In the genomic region with DNA sequence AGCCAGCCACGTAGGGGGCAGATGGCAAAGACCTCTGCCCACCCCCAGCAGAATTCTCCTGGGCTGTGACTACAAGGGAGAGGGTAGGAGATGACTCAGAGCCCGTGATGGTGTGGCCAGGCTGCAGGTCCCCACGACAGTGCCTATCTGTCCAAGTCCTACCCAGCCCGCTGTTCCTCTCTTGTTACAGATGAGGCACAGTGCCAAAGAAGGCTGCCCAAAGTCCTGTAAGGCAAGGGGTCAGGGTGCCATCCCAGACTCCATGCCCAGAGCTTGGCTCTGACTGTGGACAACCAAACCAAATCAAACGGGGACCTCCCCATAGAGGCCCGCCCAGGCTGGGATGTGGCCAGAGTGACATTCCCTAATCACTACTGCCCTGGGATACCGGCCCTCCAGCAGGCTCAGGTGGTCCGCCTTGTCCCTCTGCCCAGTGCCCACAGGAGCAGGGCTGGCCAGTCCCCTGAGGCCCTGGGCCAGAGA, we compare ENCODE assay signal across 8 cellular contexts. TPM values are rescaled to one million over a fixed set of nuclear protein-coding genes. Genes with fewer than 3 reads are reported as not detected.
A peak's percentile ranks its signal among the peaks of the same experiment; 100 is the strongest.
DNase-seq lines count a peak whose midpoint lies in the region; ATAC-seq, FAIRE-seq and TF ChIP-seq lines count a peak whose summit lies in the region.

No MANE protein-coding gene starts in this region.

- H3K4me1 Mint-ChIP-seq in GM23338, result peaks cover 45% of the 10 kb centered on the region
- peaks cover 4% of the 10 kb centered on the region for H3K4me1 Mint-ChIP-seq in activated naive CD8-positive, alpha-beta T cell treated with anti-CD3 and anti-CD28 coated beads, Interleukin-2, amount 50 U/mL, for 24 hours

- no peak overlapping the region for H2AFZ ChIP-seq in GM23338
- H2AFZ ChIP-seq in Karpas-422 (ENCODE audit: low read length), result no peak overlapping the region

- DNase-seq in GM23338 (ENCODE audit: low spot score) (no peak), small intestine (peak; percentile 76), Karpas-422 (no peak), NK-92 (lab: John Stamatoyannopoulos, UW; ENCODE audit: unreplicated experiment) (no peak)
- no peak for DNase-seq in activated naive CD8-positive, alpha-beta T cell treated with anti-CD3 and anti-CD28 coated beads, Interleukin-2, amount 50 U/mL, for 24 hours

- H3F3A ChIP-seq in GM23338 (replicated peaks; ENCODE audit: low read depth), result 0 out of 2 replicates have a peak, but pooled peaks cover 4% of the 10 kb centered on the region

- H3K9me2 ChIP-seq in GM23338 (ENCODE audit: insufficient read depth), result no peaks in the 10 kb centered on the region
- no peaks in the 10 kb centered on the region for H3K9me2 ChIP-seq in Karpas-422 (replicated peaks; ENCODE audit: insufficient read depth, low read length)

- H3K9me3 ChIP-seq in iPS-15b (ENCODE audit: control insufficient read depth, insufficient read depth, low read length) (no peaks in the 10 kb centered on the region), small intestine (ENCODE audit: control insufficient read depth, low read depth) (no peaks in the 10 kb centered on the region), Karpas-422 (ENCODE audit: low read length) (no peaks in the 10 kb centered on the region)

- no peak for TF ChIP-seq CTCF in GM23338 (conservative IDR thresholded peaks at IDR 0.05; ENCODE audit: low read depth in 2 of 2)

- H3K4me1 ChIP-seq in GM23338 (ENCODE audit: insufficient read depth) (peaks cover 33% of the 10 kb centered on the region), iPS-15b (ENCODE audit: control insufficient read depth, insufficient read depth, low read length) (peaks cover 6% of the 10 kb centered on the region), small intestine (ENCODE audit: control insufficient read depth in 2 of 2, insufficient read depth in 1 of 2, low read depth in 1 of 2, low read length in 1 of 2) (peaks cover 2 to 11% of the 10 kb centered on the region in 2 donors), Karpas-422 (ENCODE audit: low read length) (peaks cover 19% of the 10 kb centered on the region)

- H3K36me3 ChIP-seq in GM23338 (ENCODE audit: insufficient read depth), result no peaks in the 10 kb centered on the region
- peaks cover 11% of the 10 kb centered on the region for H3K36me3 ChIP-seq in iPS-15b (ENCODE audit: control insufficient read depth, insufficient read depth, low read length)
- H3K36me3 ChIP-seq in small intestine (ENCODE audit: control insufficient read depth in 2 of 2, insufficient read depth in 2 of 2, low read length in 2 of 2), result no peaks in the 10 kb centered on the region
- H3K36me3 ChIP-seq in Karpas-422 (ENCODE audit: insufficient read depth, low read length), result no peaks in the 10 kb centered on the region

- H3K27me3 Mint-ChIP-seq in GM23338 (ENCODE audit: insufficient read depth, low read depth, poor library complexity), result peaks cover 17% of the 10 kb centered on the region
- peaks cover 43% of the 10 kb centered on the region for H3K27me3 Mint-ChIP-seq in activated naive CD8-positive, alpha-beta T cell treated with anti-CD3 and anti-CD28 coated beads, Interleukin-2, amount 50 U/mL, for 24 hours

- peaks cover 66% of the 10 kb centered on the region for H3K79me2 ChIP-seq in GM23338 (replicated peaks; ENCODE audit: insufficient read depth)
- H3K79me2 ChIP-seq in Karpas-422 (ENCODE audit: low read length), result no peaks in the 10 kb centered on the region

- WGBS in small intestine, 3 donors, result 35 to 42% (median 40%) methylated on average over 8 of the region's 8 CpGs

- peak overlapping the region; percentile 97; the same call in 1 of the 2 replicates for H3K4me2 ChIP-seq in GM23338
- no peak overlapping the region for H3K4me2 ChIP-seq in Karpas-422 (ENCODE audit: low read depth, low read length, poor library complexity, severe bottlenecking)

- no peaks in the 10 kb centered on the region for H3K9me3 Mint-ChIP-seq in GM23338
- H3K9me3 Mint-ChIP-seq in activated naive CD8-positive, alpha-beta T cell treated with anti-CD3 and anti-CD28 coated beads, Interleukin-2, amount 50 U/mL, for 24 hours, result no peaks in the 10 kb centered on the region

- H4K20me1 ChIP-seq in GM23338 (replicated peaks; ENCODE audit: insufficient read depth) (peaks cover 33% of the 10 kb centered on the region), Karpas-422 (ENCODE audit: insufficient read depth, low read depth, low read length) (peaks cover 20% of the 10 kb centered on the region)

- H3K27ac ChIP-seq in GM23338 (ENCODE audit: low read depth) (no peak overlapping the region), small intestine (ENCODE audit: low read depth in 1 of 2, low read length in 1 of 2) (peak overlapping the region; percentile 40 to 61), Karpas-422 (ENCODE audit: low read length) (no peak overlapping the region)

- peak overlapping the region; percentile 84 for H3K4me3 Mint-ChIP-seq in GM23338
- H3K4me3 Mint-ChIP-seq in activated naive CD8-positive, alpha-beta T cell treated with anti-CD3 and anti-CD28 coated beads, Interleukin-2, amount 50 U/mL, for 24 hours, result peak overlapping the region; percentile 45

- no peak for ATAC-seq in GM23338
- peak; percentile 30 for ATAC-seq in activated naive CD8-positive, alpha-beta T cell treated with anti-CD3 and anti-CD28 coated beads, Interleukin-2, amount 50 U/mL, for 24 hours
- no peak for ATAC-seq in HG02763 (IDR thresholded peaks at IDR 0.05; ENCODE audit: unreplicated experiment)
- no peak for ATAC-seq in GM21737 (IDR thresholded peaks at IDR 0.05; ENCODE audit: unreplicated experiment)

- H3K27me3 ChIP-seq in GM23338 (ENCODE audit: insufficient read depth) (no peaks in the 10 kb centered on the region), iPS-15b (ENCODE audit: control insufficient read depth, insufficient read depth, low read length) (no peaks in the 10 kb centered on the region), small intestine (ENCODE audit: control insufficient read depth in 2 of 2, insufficient read depth in 2 of 2, low read length in 2 of 2) (no peaks in the 10 kb centered on the region), Karpas-422 (ENCODE audit: low read length) (no peaks in the 10 kb centered on the region)

- H3K36me3 Mint-ChIP-seq in GM23338 (ENCODE audit: low read depth), result peaks cover 14% of the 10 kb centered on the region; the same call in 2 of the 3 replicates
- H3K36me3 Mint-ChIP-seq in activated naive CD8-positive, alpha-beta T cell treated with anti-CD3 and anti-CD28 coated beads, Interleukin-2, amount 50 U/mL, for 24 hours (ENCODE audit: low read depth), result peaks cover 1% of the 10 kb centered on the region

- H3K27ac Mint-ChIP-seq in GM23338, result 0 out of 2 replicates have a peak overlapping the region, but pooled peaks have one; percentile 44
- no peak overlapping the region for H3K27ac Mint-ChIP-seq in activated naive CD8-positive, alpha-beta T cell treated with anti-CD3 and anti-CD28 coated beads, Interleukin-2, amount 50 U/mL, for 24 hours

- no peak for FAIRE-seq in small intestine (lab: Jason Lieb, UNC)

- H3K9ac ChIP-seq in iPS-15b (ENCODE audit: low read depth, low read length), result peak overlapping the region; percentile 24
- H3K9ac ChIP-seq in Karpas-422 (ENCODE audit: low read length), result no peak overlapping the region; the same call in 1 of the 2 replicates

- H3K4me3 ChIP-seq in GM23338, result peak overlapping the region; percentile 97; the same call in 1 of the 2 replicates
- H3K4me3 ChIP-seq in iPS-15b (ENCODE audit: low read depth, low read length), result peak overlapping the region; percentile 76
- H3K4me3 ChIP-seq in small intestine (ENCODE audit: low read depth in 1 of 2, low read length in 2 of 2), result peak overlapping the region in 1 of 2 donors; percentile 93
- no peak overlapping the region for H3K4me3 ChIP-seq in Karpas-422 (ENCODE audit: low read length)

TF ChIP-seq in GM23338, 12 proteins besides CTCF, POLR2A, EP300 and RAD21 (continues in another document):
- TF ChIP-seq NANOG (IDR thresholded peaks at IDR 0.05; ENCODE audit: borderline replicate concordance) (no peak), POLR2AphosphoS5 (IDR thresholded peaks at IDR 0.05; ENCODE audit: low read depth) (no peak), JUNB (IDR thresholded peaks at IDR 0.05; ENCODE audit: unreplicated experiment) (no peak)

RNA-seq across cellular contexts. Expression of a gene that starts 12.6 kb away (rescaled TPM):
- 121 and 140 TPM in 2 replicates for total RNA-seq in GM23338 (2014; rRNA removed; shearing (Covaris generic))
- polyA plus RNA-seq in GM23338 (2016; fragmentation: Nextera tagmentation; extraction: Ambion mirVana) (37.9 and 38.3 TPM in 2 replicates), small intestine (100 to 1,000 TPM in 1 of 3 donors, 10 to 100 TPM in 2; 61.1 to 105 (median 94.2) TPM)
- 9.2 and 20.5 TPM in 2 replicates for total RNA-seq in Karpas-422 (2014; rRNA removed; shearing (Covaris generic); ENCODE audit: low replicate concordance)

RNA-seq across cellular contexts. Expression of a gene that starts 45.2 kb away (rescaled TPM):
- not detected in 2 replicates for total RNA-seq in GM23338 (2014; rRNA removed; shearing (Covaris generic))
- polyA plus RNA-seq in GM23338 (2016; fragmentation: Nextera tagmentation; extraction: Ambion mirVana) (not detected in 2 replicates), small intestine (10 to 100 TPM in 1 of 3 donors, 1 to 10 TPM in 1, under 1 TPM in 1; 0.27 to 23.7 (median 7.0) TPM)
- total RNA-seq in Karpas-422 (2014; rRNA removed; shearing (Covaris generic); ENCODE audit: low replicate concordance), result not detected in 2 replicates

RNA-seq across cellular contexts. Expression of a gene that starts 57.0 kb away (rescaled TPM):
- total RNA-seq in GM23338 (2014; rRNA removed; shearing (Covaris generic)), result not detected in 2 replicates
- polyA plus RNA-seq in GM23338 (2016; fragmentation: Nextera tagmentation; extraction: Ambion mirVana), result not detected in 2 replicates
- polyA plus RNA-seq in small intestine, result 10 to 100 TPM in 2 of 3 donors, under 1 TPM in 1; 0.34 to 19.2 (median 13.0) TPM
- total RNA-seq in Karpas-422 (2014; rRNA removed; shearing (Covaris generic); ENCODE audit: low replicate concordance), result not detected in 2 replicates

Comparison
In these comparisons a context has a peak if more than half of its experiments do, and no peak if none do; other contexts are left out.
1. H3K27ac ChIP-seq: peak in small intestine (2 of 2); none in GM23338 (single experiment) and Karpas-422 (single experiment).